In genomic region chr2:70123051-70123828, GRCh38 we compare ENCODE assay signal across 8 cellular contexts. TPM values are rescaled to one million over a fixed set of nuclear protein-coding genes. Genes with fewer than 3 reads are reported as not detected.
DNase-seq lines count a peak whose midpoint lies in the region; ATAC-seq and TF ChIP-seq lines count a peak whose summit lies in the region.

No MANE protein-coding gene starts in this region.

- 49 to 59% (median 50%) methylated on average over 20 of the region's 20 CpGs for WGBS in adipose tissue, 3 donors
- WGBS in smooth muscle cell (ENCODE audit: low lambda C conversion rate): 39% methylated on average over 20 of the region's 20 CpGs

- ATAC-seq in HG02678 (IDR thresholded peaks at IDR 0.05; ENCODE audit: unreplicated experiment) (no peak), GM21528 (IDR thresholded peaks at IDR 0.05; ENCODE audit: low FRiP score, unreplicated experiment) (no peak), GM19467 (IDR thresholded peaks at IDR 0.05; ENCODE audit: unreplicated experiment) (no peak)

- no peak for TF ChIP-seq CTCF in smooth muscle cell (IDR thresholded peaks at IDR 0.05; ENCODE audit: borderline replicate concordance, insufficient read depth, poor library complexity, severe bottlenecking)

- H4K20me1 ChIP-seq in smooth muscle cell (ENCODE audit: low read depth): no peaks in the 10 kb centered on the region

- H3K4me3 ChIP-seq in HUES48 (ENCODE audit: low read depth, low read length) (peak overlapping the region; percentile 66), iPS-18a (ENCODE audit: low read length) (peak overlapping the region; percentile 97), smooth muscle cell (peak overlapping the region; percentile 54)

- H3K9me3 ChIP-seq in HUES48 (ENCODE audit: control insufficient read depth, insufficient read depth, low read length) (no peaks in the 10 kb centered on the region), iPS-18a (ENCODE audit: control insufficient read depth, low read depth, low read length) (no peaks in the 10 kb centered on the region), smooth muscle cell (replicated peaks; ENCODE audit: low read depth) (no peaks in the 10 kb centered on the region)

- H3K4me1 ChIP-seq in HUES48 (ENCODE audit: control insufficient read depth, insufficient read depth, low read length): peaks cover 42% of the 10 kb centered on the region
- peaks cover 32% of the 10 kb centered on the region for H3K4me1 ChIP-seq in iPS-18a (ENCODE audit: control insufficient read depth, low read depth, low read length)
- H3K4me1 ChIP-seq in smooth muscle cell (ENCODE audit: low read depth): peaks cover 21% of the 10 kb centered on the region

- DNase-seq in AG08396 (ENCODE audit: low spot score) (peak; percentile 62), smooth muscle cell (lab: John Stamatoyannopoulos, UW; ENCODE audit: unreplicated experiment) (no peak)

- peak overlapping the region; percentile 42 for H3K9ac ChIP-seq in HUES48 (ENCODE audit: low read depth, low read length)
- peak overlapping the region; percentile 99 for H3K9ac ChIP-seq in iPS-18a (ENCODE audit: low read length)
- H3K9ac ChIP-seq in smooth muscle cell (ENCODE audit: low read depth): peak overlapping the region; percentile 87

- no peaks in the 10 kb centered on the region for H3K79me2 ChIP-seq in smooth muscle cell (ENCODE audit: low read depth)

- H3K27me3 ChIP-seq in HUES48 (ENCODE audit: control insufficient read depth, insufficient read depth, low read length): no peaks in the 10 kb centered on the region
- no peaks in the 10 kb centered on the region for H3K27me3 ChIP-seq in iPS-18a (ENCODE audit: control insufficient read depth, insufficient read depth, low read length)
- no peaks in the 10 kb centered on the region for H3K27me3 ChIP-seq in smooth muscle cell (ENCODE audit: low read depth)

- H2AFZ ChIP-seq in smooth muscle cell (ENCODE audit: low read depth): no peak overlapping the region

- H3K36me3 ChIP-seq in HUES48 (ENCODE audit: control insufficient read depth, insufficient read depth, low read length) (no peaks in the 10 kb centered on the region), iPS-18a (ENCODE audit: control insufficient read depth, low read depth, low read length) (no peaks in the 10 kb centered on the region), smooth muscle cell (ENCODE audit: low read depth) (no peaks in the 10 kb centered on the region)

- H3K27ac ChIP-seq in HUES48 (ENCODE audit: low read depth, low read length) (peak overlapping the region; percentile 95), adipose tissue (ENCODE audit: low read depth, low read length) (peak overlapping the region; percentile 30), iPS-18a (ENCODE audit: low read length) (peak overlapping the region; percentile 100), smooth muscle cell (ENCODE audit: low read depth) (peak overlapping the region; percentile 91)

- peak overlapping the region; percentile 86 for H3K4me2 ChIP-seq in smooth muscle cell

- H3F3A ChIP-seq in smooth muscle cell (ENCODE audit: low read depth): peaks cover 11% of the 10 kb centered on the region

RNA-seq across cellular contexts. Expression of gene PCBP1, which starts 36.0 kb away (rescaled TPM):
- polyA plus RNA-seq in adipose tissue (100 to 1,000 TPM; 233 to 396 (median 326) TPM), smooth muscle cell (145 and 150 TPM in 2 replicates)
- total RNA-seq in smooth muscle cell: 90.7 and 109 TPM in 2 replicates

Comparison
In these comparisons a context has a peak if more than half of its experiments do, and no peak if none do; other contexts are left out.
1. H3K27ac ChIP-seq: peak in every context shown above with its lines; median percentile 100 in iPS-18a; 95 in HUES48; 91 in smooth muscle cell; 30 in adipose tissue.
2. H3K9ac ChIP-seq: peak in every context shown above with its lines; median percentile 99 in iPS-18a; 87 in smooth muscle cell; 42 in HUES48.